Comparison of ENCODE assay signal across 19 cellular contexts in genomic region chr21:27380303-27380702, GRCh38.
"Had no signal": no experiment of that assay in that cellular context is flagged by ENCODE, and none has a peak within 500 bp of the region (broad histone marks: within the 10 kb centered on the region; RNA-seq: fewer than 3 reads in every experiment).

No MANE protein-coding gene starts in this region.

- H2AFZ ChIP-seq: parathyroid adenoma had no signal

- H3K79me2 ChIP-seq: parathyroid adenoma had no signal

- ATAC-seq: activated naive CD8-positive, alpha-beta T cell treated with anti-CD3 and anti-CD28 coated beads, Interleukin-2, amount 50 U/mL, for 24 hours; activated T-helper 17 cell treated with anti-CD3 and anti-CD28 coated beads, Interleukin-2, amount 50 U/mL, for 72 hours; SK-N-SH treated with all-trans-retinoic acid at 6 μM for 48 hours had no signal

- H3K27ac ChIP-seq: ascending aorta, breast epithelium, epithelial cell of prostate, parathyroid adenoma, suprapubic skin had no signal

- H3K4me1 ChIP-seq: ascending aorta, breast epithelium, parathyroid adenoma, suprapubic skin had no signal

- H3K27me3 Mint-ChIP-seq: activated naive CD8-positive, alpha-beta T cell treated with anti-CD3 and anti-CD28 coated beads, Interleukin-2, amount 50 U/mL, for 24 hours; activated T-helper 17 cell treated with anti-CD3 and anti-CD28 coated beads, Interleukin-2, amount 50 U/mL, for 72 hours had no signal

- H3K27ac Mint-ChIP-seq: activated naive CD4-positive, alpha-beta T cell treated with anti-CD3 and anti-CD28 coated beads for 36 hours; activated naive CD8-positive, alpha-beta T cell treated with anti-CD3 and anti-CD28 coated beads, Interleukin-2, amount 50 U/mL, for 24 hours; activated T-helper 17 cell treated with anti-CD3 and anti-CD28 coated beads, Interleukin-2, amount 50 U/mL, for 72 hours had no signal

- H3K4me3 Mint-ChIP-seq: activated naive CD4-positive, alpha-beta T cell treated with anti-CD3 and anti-CD28 coated beads for 36 hours; activated naive CD8-positive, alpha-beta T cell treated with anti-CD3 and anti-CD28 coated beads, Interleukin-2, amount 50 U/mL, for 24 hours; activated T-helper 17 cell treated with anti-CD3 and anti-CD28 coated beads, Interleukin-2, amount 50 U/mL, for 72 hours; neural crest cell had no signal

- H3K36me3 ChIP-seq: ascending aorta, breast epithelium, suprapubic skin had no signal

- H3K4me1 Mint-ChIP-seq: activated naive CD8-positive, alpha-beta T cell treated with anti-CD3 and anti-CD28 coated beads, Interleukin-2, amount 50 U/mL, for 24 hours; activated T-helper 17 cell treated with anti-CD3 and anti-CD28 coated beads, Interleukin-2, amount 50 U/mL, for 72 hours; neural crest cell had no signal

- H3K27me3 ChIP-seq: ascending aorta, breast epithelium, suprapubic skin had no signal

- H3K9me3 ChIP-seq: breast epithelium, suprapubic skin had no signal

- DNase-seq: activated CD4-positive, alpha-beta T cell treated with anti-CD3 and anti-CD28 coated beads for 1 hour; activated CD4-positive, alpha-beta T cell treated with anti-CD3 and anti-CD28 coated beads, Interleukin-2, amount 50 U/mL, for 4 hours; activated naive CD4-positive, alpha-beta T cell treated with anti-CD3 and anti-CD28 coated beads for 36 hours; activated naive CD8-positive, alpha-beta T cell treated with anti-CD3 and anti-CD28 coated beads, Interleukin-2, amount 50 U/mL, for 24 hours; dermis blood vessel endothelial cell; hypothalamus; kidney; stimulated activated CD4-positive, alpha-beta T cell treated with anti-CD3 and anti-CD28 coated beads, Interleukin-15, amount 100 ng/mL, for 24 hours; stimulated activated CD4-positive, alpha-beta T cell treated with anti-CD3 and anti-CD28 coated beads, Interleukin-4, amount 100 ng/mL, for 24 hours; stimulated activated naive CD4-positive, alpha-beta T cell treated with Interleukin-2 at 50 U/mL for 16 hours; trophoblast cell had no signal

- H3K9ac ChIP-seq: parathyroid adenoma had no signal

- H3K9me3 Mint-ChIP-seq: activated naive CD4-positive, alpha-beta T cell treated with anti-CD3 and anti-CD28 coated beads for 36 hours; activated T-helper 17 cell treated with anti-CD3 and anti-CD28 coated beads, Interleukin-2, amount 50 U/mL, for 72 hours; neural crest cell had no signal

- H3K4me3 ChIP-seq: ascending aorta, breast epithelium, suprapubic skin had no signal
